In genomic region chr19:1790054-1790762, GRCh38 we compare ENCODE assay signal across 18 cellular contexts. TPM values are rescaled to one million over a fixed set of nuclear protein-coding genes. Genes with fewer than 3 reads are reported as not detected.
A peak's percentile ranks its signal among the peaks of the same experiment; 100 is the strongest.
DNase-seq lines count a peak whose midpoint lies in the region; ATAC-seq and TF ChIP-seq lines count a peak whose summit lies in the region.
"Had no signal": no experiment of that assay in that cellular context is flagged by ENCODE, and none has a peak within 500 bp of the region (broad histone marks: within the 10 kb centered on the region; RNA-seq: fewer than 3 reads in every experiment).

No MANE protein-coding gene starts in this region.

- no peak for TF ChIP-seq CTCF in left ventricle myocardium inferior (IDR thresholded peaks at IDR 0.05; ENCODE audit: borderline replicate concordance)
- TF ChIP-seq CTCF in right atrium auricular region (IDR thresholded peaks at IDR 0.05), result no peak
- TF ChIP-seq CTCF in psoas muscle (IDR thresholded peaks at IDR 0.05), result no peak

- no peak for ATAC-seq in psoas muscle
- no peak for ATAC-seq in GM19324 (IDR thresholded peaks at IDR 0.05; ENCODE audit: low FRiP score, unreplicated experiment)

- DNase-seq in left ventricle myocardium inferior (no peak), right atrium auricular region (ENCODE audit: low spot score) (no peak), NT2/D1 (ENCODE audit: low read depth, low spot score) (no peak), iPS DF 6.9 (ENCODE audit: low read depth, low spot score) (no peak), psoas muscle (no peak), AG08395 (ENCODE audit: low spot score) (no peak), inferior parietal cortex (ENCODE audit: extremely low spot score) (no peak)
- DNase-seq: 8988T; CD8-positive, alpha-beta memory T cell; DMS79; HFFc6; NCI-H1417 treated with DMSO at 0.1 percent for 48 hours; NK-92 treated with Interleukin-12 subunit alpha and Interleukin-12 subunit beta, amount 100 ng/mL, for 24 hours had no signal

- intact Hi-C loops in left ventricle myocardium inferior (cut with micrococcal nuclease), result no loop called here
- intact Hi-C loops in psoas muscle (cut with DNase I), result no loop called here

- H3K27me3 ChIP-seq in left ventricle myocardium inferior (ENCODE audit: low read depth) (peaks cover 77% of the 10 kb centered on the region), right atrium auricular region (peaks cover 5 to 9% of the 10 kb centered on the region in 2 donors), NT2/D1 (ENCODE audit: insufficient read depth, insufficient read length) (no peaks in the 10 kb centered on the region), iPS DF 6.9 (ENCODE audit: control insufficient read depth, insufficient read depth, low read length) (peaks cover 3% of the 10 kb centered on the region; the same call in 1 of the 2 replicates), psoas muscle (ENCODE audit: insufficient read depth in 3 of 3, low read length in 2 of 3) (peaks cover 0 to 37% (median 8%) of the 10 kb centered on the region in 3 donors)

- H3K27ac ChIP-seq in left ventricle myocardium inferior (replicated peaks) (no peak overlapping the region), right atrium auricular region (no peak overlapping the region), iPS DF 6.9 (ENCODE audit: low read length) (no peak overlapping the region), psoas muscle (no peak overlapping the region)
- H3K27ac ChIP-seq: GM23248, RWPE1 had no signal

- no CpG with 5 or more reads among the region's 7 CpGs for WGBS in iPS DF 6.9 (ENCODE audit: insufficient coverage, insufficient read length)
- 22 to 28% methylated on average over 2 to 5 of the region's 7 CpGs; no CpG with 5 or more reads in 1 of the 3 donors for WGBS in psoas muscle, 3 donors

- peak overlapping the region; percentile 51 for H3K4me3 ChIP-seq in left ventricle myocardium inferior
- H3K4me3 ChIP-seq in right atrium auricular region, result peak overlapping the region in 1 of 2 donors; percentile 33
- H3K4me3 ChIP-seq in NT2/D1 (ENCODE audit: insufficient read length, low read depth), result peak overlapping the region; percentile 11
- H3K4me3 ChIP-seq in iPS DF 6.9 (ENCODE audit: low read length), result peak overlapping the region; percentile 14; the same call in 1 of the 2 replicates
- H3K4me3 ChIP-seq in psoas muscle, result peak overlapping the region; percentile 18
- H3K4me3 ChIP-seq: BLaER1 treated with 17β-estradiol and CSF1 and Interleukin-3, amounts not matched to agents 10 nM and 100 nM; GM23248 had no signal

- no peak overlapping the region for H3K9ac ChIP-seq in NT2/D1 (ENCODE audit: insufficient read length, low read depth)
- H3K9ac ChIP-seq: BLaER1 treated with 17β-estradiol and CSF1 and Interleukin-3, amounts not matched to agents 10 nM and 100 nM; GM23248 had no signal

- H3K4me1 ChIP-seq in left ventricle myocardium inferior (peaks cover 12% of the 10 kb centered on the region), right atrium auricular region (peaks cover 0 to 13% of the 10 kb centered on the region in 2 donors), NT2/D1 (ENCODE audit: insufficient read depth, insufficient read length) (peaks cover 5% of the 10 kb centered on the region), iPS DF 6.9 (ENCODE audit: control insufficient read depth, insufficient read depth, low read length) (peaks cover 11% of the 10 kb centered on the region; the same call in 1 of the 2 replicates), psoas muscle (no peaks in the 10 kb centered on the region)

- H3K9me3 ChIP-seq in left ventricle myocardium inferior (replicated peaks), result no peaks in the 10 kb centered on the region
- H3K9me3 ChIP-seq in right atrium auricular region, result no peaks in the 10 kb centered on the region
- no peaks in the 10 kb centered on the region; the same call in 1 of the 2 replicates for H3K9me3 ChIP-seq in NT2/D1 (ENCODE audit: insufficient read depth, low read length)
- H3K9me3 ChIP-seq in iPS DF 6.9 (ENCODE audit: control insufficient read depth, insufficient read depth, low read length), result no peaks in the 10 kb centered on the region
- H3K9me3 ChIP-seq in psoas muscle, result no peaks in the 10 kb centered on the region

- H3K36me3 ChIP-seq in left ventricle myocardium inferior, result no peaks in the 10 kb centered on the region
- H3K36me3 ChIP-seq in right atrium auricular region, result no peaks in the 10 kb centered on the region
- no peaks in the 10 kb centered on the region for H3K36me3 ChIP-seq in NT2/D1 (ENCODE audit: insufficient read depth, insufficient read length, low read length)
- H3K36me3 ChIP-seq in iPS DF 6.9 (ENCODE audit: control insufficient read depth, insufficient read depth, low read length), result no peaks in the 10 kb centered on the region
- H3K36me3 ChIP-seq in psoas muscle (ENCODE audit: insufficient read depth in 1 of 2, low read depth in 1 of 2), result no peaks in the 10 kb centered on the region
- H3K36me3 ChIP-seq: BLaER1 treated with 17β-estradiol and CSF1 and Interleukin-3, amounts not matched to agents 10 nM and 100 nM had no signal

RNA-seq across cellular contexts. Expression of gene ATP8B3, which starts 21.9 kb away (rescaled TPM):
- total RNA-seq in left ventricle myocardium inferior (0.41 TPM), right atrium auricular region (under 1 TPM; 0.51 to 0.74 TPM), psoas muscle (under 1 TPM in 3 of 4 donors, not detected in 1; 0.06 to 0.30 (median 0.18) TPM)
- under 1 TPM; 0.15 to 0.22 (median 0.17) TPM for polyA plus RNA-seq in psoas muscle

RNA-seq across cellular contexts. Expression of gene ONECUT3, which starts 36.9 kb away (rescaled TPM):
- total RNA-seq in left ventricle myocardium inferior (not detected), right atrium auricular region (not detected), psoas muscle (not detected)
- not detected for polyA plus RNA-seq in psoas muscle
- total RNA-seq: CD8-positive, alpha-beta memory T cell; GM23248; HFFc6; HT-29 had no signal
- polyA plus RNA-seq: CD8-positive, alpha-beta memory T cell; GM23248 had no signal

RNA-seq across cellular contexts. Expression of gene REXO1, which starts 58.1 kb away (rescaled TPM):
- total RNA-seq in left ventricle myocardium inferior (17.7 TPM), right atrium auricular region (10 to 100 TPM in 1 of 2 donors, 1 to 10 TPM in 1; 9.6 to 12.1 TPM), psoas muscle (10 to 100 TPM; 13.5 to 35.2 (median 22.3) TPM)
- 10 to 100 TPM; 16.5 to 26.9 (median 20.3) TPM for polyA plus RNA-seq in psoas muscle
